Comparison of ENCODE assay signal across 24 cellular contexts in the genomic region with DNA sequence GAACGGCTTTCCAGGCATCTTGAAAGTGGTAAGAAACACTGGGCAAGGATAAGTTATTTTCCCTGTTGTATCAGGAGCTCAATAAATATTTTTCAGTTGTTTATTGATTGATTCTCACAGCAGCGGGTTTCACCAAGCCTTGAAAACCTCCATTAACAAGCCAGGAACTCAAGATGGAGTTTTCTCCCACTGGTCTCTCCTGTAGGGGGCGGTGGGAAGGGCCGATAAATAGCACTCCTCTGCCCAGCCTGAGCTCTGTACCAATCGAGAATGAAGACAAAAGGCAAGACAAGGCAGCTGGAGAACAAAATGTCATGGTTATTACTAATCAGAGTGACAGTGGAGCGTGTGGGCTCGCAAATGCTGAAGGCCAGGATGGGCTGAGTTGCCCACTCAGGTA. TPM values are rescaled to one million over a fixed set of nuclear protein-coding genes. Genes with fewer than 3 reads are reported as not detected.
"Had no signal": no experiment of that assay in that cellular context is flagged by ENCODE, and none has a peak within 500 bp of the region (broad histone marks: within the 10 kb centered on the region; RNA-seq: fewer than 3 reads in every experiment).

No MANE protein-coding gene starts in this region.

- H3K36me3 ChIP-seq: esophagus squamous epithelium, gastroesophageal sphincter, heart left ventricle, right lobe of liver, tibial artery had no signal

- H3K27ac ChIP-seq: body of pancreas, esophagus squamous epithelium, gastroesophageal sphincter, heart left ventricle, right lobe of liver, skin epidermis, tibial artery had no signal

- ATAC-seq: activated CD4-positive, alpha-beta T cell treated with anti-CD3 and anti-CD28 coated beads for 36 hours; body of pancreas; gastroesophageal sphincter; heart left ventricle; left cardiac atrium; right lobe of liver; stimulated activated effector memory CD8-positive, alpha-beta T cell treated with anti-CD3 and anti-CD28 coated beads, Interleukin-12 subunit alpha, Interleukin-12 subunit beta, amount 100 ng/mL, for 72 hours; stimulated activated naive CD8-positive, alpha-beta T cell treated with anti-CD3 and anti-CD28 coated beads, Interleukin-15, amount 100 ng/mL, for 72 hours had no signal

- H3K27me3 ChIP-seq: body of pancreas, gastroesophageal sphincter, right lobe of liver, tibial artery had no signal

- H3K9me3 ChIP-seq: body of pancreas, esophagus squamous epithelium, gastroesophageal sphincter, heart left ventricle, right lobe of liver, tibial artery had no signal

- DNase-seq: activated B cell treated with CpG ODN at 0.5 μM for 24 hours; activated CD4-positive, alpha-beta memory T cell treated with anti-CD3 and anti-CD28 coated beads for 36 hours; activated CD4-positive, alpha-beta T cell treated with anti-CD3 and anti-CD28 coated beads for 36 hours; activated naive CD4-positive, alpha-beta T cell treated with Interleukin-2 at 50 U/mL for 16 hours; activated naive CD8-positive, alpha-beta T cell treated with anti-CD3 and anti-CD28 coated beads, Interleukin-2, amount 10 ng/mL, durations not matched to agents 7 days and 5 days; activated T-cell treated with anti-CD3 and anti-CD28 coated beads, Interleukin-2, amount 50 U/mL, for 48 hours; amygdala; body of pancreas; central memory CD4-positive, alpha-beta T cell; effector memory CD4-positive, alpha-beta T cell; esophagus squamous epithelium; heart left ventricle; islet precursor cell; left cardiac atrium; nephron progenitor cell; nucleus accumbens; right lobe of liver; stimulated activated CD4-positive, alpha-beta T cell treated with anti-CD3 and anti-CD28 coated beads, Interleukin-2, amount 100 ng/mL, for 24 hours; stimulated activated naive CD8-positive, alpha-beta T cell treated with anti-CD3 and anti-CD28 coated beads, Interleukin-15, amount 100 ng/mL, for 72 hours; T-helper 9 cell had no signal

- H3K4me1 ChIP-seq: body of pancreas, right lobe of liver had no signal

- H3K4me3 ChIP-seq: body of pancreas, esophagus squamous epithelium, gastroesophageal sphincter, heart left ventricle, right lobe of liver, skin epidermis, tibial artery had no signal

RNA-seq across cellular contexts. Expression of a gene that starts 7.4 kb away (rescaled TPM):
- total RNA-seq: activated B cell treated with CpG ODN at 0.5 μM for 24 hours had no signal
